Comparison of ENCODE assay signal across 19 cellular contexts in the genomic region with DNA sequence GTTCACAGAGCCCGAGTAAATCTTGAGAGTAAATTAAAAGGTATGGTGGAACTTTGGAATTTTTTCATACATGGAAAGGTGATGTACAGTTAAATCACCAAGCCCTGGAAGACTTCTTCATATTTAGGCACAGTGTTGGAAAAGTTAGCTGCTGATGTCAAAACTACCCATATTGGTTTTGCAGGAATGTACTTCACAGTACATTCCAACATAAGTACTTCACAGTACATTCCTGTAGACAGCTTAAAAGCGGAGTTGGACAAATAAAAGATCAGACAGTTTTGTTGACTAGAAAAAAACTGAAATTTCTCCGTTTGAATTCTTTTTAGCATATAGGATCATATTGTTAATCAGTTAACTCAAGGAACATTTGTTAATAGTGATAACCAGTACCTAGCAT. TPM values are rescaled to one million over a fixed set of nuclear protein-coding genes. Genes with fewer than 3 reads are reported as not detected.
DNase-seq lines count a peak whose midpoint lies in the region; TF ChIP-seq lines count a peak whose summit lies in the region.
"Had no signal": no experiment of that assay in that cellular context is flagged by ENCODE, and none has a peak within 500 bp of the region (broad histone marks: within the 10 kb centered on the region; RNA-seq: fewer than 3 reads in every experiment).

No MANE protein-coding gene starts in this region.

- no peak overlapping the region for H3K4me3 ChIP-seq in breast epithelium
- no peak overlapping the region for H3K4me3 ChIP-seq in cardiac fibroblast (replicated peaks in 1 of 2; ENCODE audit: low read depth in 2 of 2, low read length in 2 of 2)
- peak overlapping the region; percentile 78 for H3K4me3 ChIP-seq in smooth muscle cell
- H3K4me3 ChIP-seq in esophagus muscularis mucosa = no peak overlapping the region

- H3K27me3 ChIP-seq in breast epithelium = no peaks in the 10 kb centered on the region
- no peaks in the 10 kb centered on the region for H3K27me3 ChIP-seq in smooth muscle cell (ENCODE audit: low read depth)
- peaks cover 0 to 9% (median 0%) of the 10 kb centered on the region in 4 donors for H3K27me3 ChIP-seq in esophagus muscularis mucosa

- H3K36me3 Mint-ChIP-seq in MCF 10A (ENCODE audit: insufficient read depth, unreplicated experiment) = peaks cover 5% of the 10 kb centered on the region

- CTCF ChIA-PET in MCF 10A (lab: Yijun Ruan, JAX) = interaction anchor here (0.5 to 1.4 kb wide), 2 partner anchors 72 to 596 kb away, joined by 3 to 4 read pairs; no protein-coding TSS in a partner anchor

- peaks cover 5% of the 10 kb centered on the region for H3F3A ChIP-seq in smooth muscle cell (ENCODE audit: low read depth)

- H4K20me1 ChIP-seq in smooth muscle cell (ENCODE audit: low read depth) = peaks cover 12% of the 10 kb centered on the region

- no peak for DNase-seq in MCF 10A (ENCODE audit: unreplicated experiment)
- DNase-seq in breast epithelium (ENCODE audit: low spot score in 2 of 2) = no peak
- peak; percentile 67 to 83 for DNase-seq in cardiac fibroblast (ENCODE audit: low read depth in 2 of 2)
- peak; percentile 92 for DNase-seq in iris pigment epithelial cell (ENCODE audit: low read depth)
- DNase-seq in smooth muscle cell (lab: John Stamatoyannopoulos, UW; ENCODE audit: unreplicated experiment) = no peak
- DNase-seq in Kasumi-1 (lab: John Stamatoyannopoulos, UW) = no peak
- DNase-seq in esophagus muscularis mucosa (ENCODE audit: extremely low spot score) = no peak
- DNase-seq in NCI-H524 (lab: John Stamatoyannopoulos, UW) = no peak
- DNase-seq: activated CD4-positive, alpha-beta T cell treated with anti-CD3 and anti-CD28 coated beads for 1 hour; CD8-positive, alpha-beta memory T cell; effector CD8-positive, alpha-beta T cell; NCI-H1092; nucleus accumbens; small intestine; T-helper 17 cell; upper lobe of left lung had no signal

- H3K9me3 ChIP-seq in breast epithelium (peaks cover 19 to 29% of the 10 kb centered on the region in 2 donors), smooth muscle cell (replicated peaks; ENCODE audit: low read depth) (peaks cover 11% of the 10 kb centered on the region), esophagus muscularis mucosa (peaks cover 0 to 25% (median 21%) of the 10 kb centered on the region in 4 donors)

- peak overlapping the region; percentile 89 for H3K4me2 ChIP-seq in smooth muscle cell

- no peaks in the 10 kb centered on the region for H3K36me3 ChIP-seq in breast epithelium
- no peaks in the 10 kb centered on the region for H3K36me3 ChIP-seq in smooth muscle cell (ENCODE audit: low read depth)
- H3K36me3 ChIP-seq in esophagus muscularis mucosa = no peaks in the 10 kb centered on the region
- H3K36me3 ChIP-seq: upper lobe of left lung had no signal

- H3K4me1 ChIP-seq in breast epithelium (no peaks in the 10 kb centered on the region), smooth muscle cell (ENCODE audit: low read depth) (peaks cover 8% of the 10 kb centered on the region), esophagus muscularis mucosa (peaks cover 0 to 20% (median 15%) of the 10 kb centered on the region in 4 donors)

- intact Hi-C loops in MCF 10A (cut with micrococcal nuclease) = loop anchor here (5.0 kb wide), 2 partner anchors 44 to 106 kb away; no protein-coding TSS in a partner anchor
- intact Hi-C loops in breast epithelium (cut with DNase I; ENCODE audit: low total_unique reads) = no loop called here
- intact Hi-C loops in esophagus muscularis mucosa (cut with DNase I) = no loop called here

- peak overlapping the region; percentile 68 for H3K4me3 Mint-ChIP-seq in MCF 10A (ENCODE audit: unreplicated experiment)
- H3K4me3 Mint-ChIP-seq: CD8-positive, alpha-beta memory T cell; IgD-negative memory B cell; memory B cell; stimulated activated memory B cell treated with anti-CD40 and anti-IgM and Interleukin-4, amounts not matched to agents 10 μg/mL and 1 μg/mL and 100 μg/mL, for 72 hours; T-helper 17 cell had no signal

- no peak overlapping the region for H3K27ac Mint-ChIP-seq in MCF 10A (ENCODE audit: low read depth, unreplicated experiment)
- H3K27ac Mint-ChIP-seq: IgD-negative memory B cell; memory B cell; stimulated activated memory B cell treated with anti-CD40 and anti-IgM and Interleukin-4, amounts not matched to agents 10 μg/mL and 1 μg/mL and 100 μg/mL, for 72 hours; T-helper 17 cell had no signal

- no peak overlapping the region for H2AFZ ChIP-seq in smooth muscle cell (ENCODE audit: low read depth)

- peak overlapping the region; percentile 78 for H3K9ac ChIP-seq in smooth muscle cell (ENCODE audit: low read depth)

- WGBS in smooth muscle cell (ENCODE audit: low lambda C conversion rate) = 32% methylated on average over 3 of the region's 3 CpGs
- WGBS in esophagus muscularis mucosa = 90% methylated on average over 3 of the region's 3 CpGs

- POLR2A ChIA-PET in MCF 10A (lab: Yijun Ruan, JAX) = no interaction called here

- H3K27ac ChIP-seq in breast epithelium = no peak overlapping the region
- peak overlapping the region; percentile 72 for H3K27ac ChIP-seq in smooth muscle cell (ENCODE audit: low read depth)
- no peak overlapping the region for H3K27ac ChIP-seq in esophagus muscularis mucosa (replicated peaks in 1 of 4)

- peaks cover 24% of the 10 kb centered on the region for H3K9me3 Mint-ChIP-seq in MCF 10A (ENCODE audit: unreplicated experiment)

- no peak for TF ChIP-seq EP300 in esophagus muscularis mucosa (IDR thresholded peaks at IDR 0.05)

- TF ChIP-seq POLR2A in breast epithelium (IDR thresholded peaks at IDR 0.05) = no peak
- no peak for TF ChIP-seq POLR2A in esophagus muscularis mucosa (IDR thresholded peaks at IDR 0.05; ENCODE audit: low read depth)

- TF ChIP-seq CTCF in MCF 10A (IDR thresholded peaks at IDR 0.05; ENCODE audit: unreplicated experiment) (no peak), breast epithelium (IDR thresholded peaks at IDR 0.05) (no peak), cardiac fibroblast (IDR thresholded peaks at IDR 0.05; ENCODE audit: low read depth, low read length) (no peak), smooth muscle cell (IDR thresholded peaks at IDR 0.05; ENCODE audit: borderline replicate concordance, insufficient read depth, poor library complexity, severe bottlenecking) (no peak), esophagus muscularis mucosa (IDR thresholded peaks at IDR 0.05) (no peak)

- H3K4me1 Mint-ChIP-seq in MCF 10A (ENCODE audit: insufficient read depth, unreplicated experiment) = peaks cover 24% of the 10 kb centered on the region
- H3K4me1 Mint-ChIP-seq: memory B cell; stimulated activated memory B cell treated with anti-CD40 and anti-IgM and Interleukin-4, amounts not matched to agents 10 μg/mL and 1 μg/mL and 100 μg/mL, for 72 hours; T-helper 17 cell had no signal

- peaks cover 47% of the 10 kb centered on the region for H3K79me2 ChIP-seq in smooth muscle cell (ENCODE audit: low read depth)

- BruUV-seq in MCF 10A (replicated peaks; lab: Mats Ljungman, UMichigan) = TSS peak; percentile 43

- H3K27me3 Mint-ChIP-seq in MCF 10A (ENCODE audit: insufficient read depth, unreplicated experiment) = no peaks in the 10 kb centered on the region

RNA-seq across cellular contexts. Expression of gene RANBP17, which starts 1.8 kb away (rescaled TPM):
- 19.0 and 25.8 TPM in 2 replicates for total RNA-seq in MCF 10A (2022)
- 10 to 100 TPM in 2 of 3 donors, 1 to 10 TPM in 1; 6.9 to 28.4 (median 13.4) TPM for total RNA-seq in breast epithelium
- total RNA-seq in smooth muscle cell = 42.6 and 95.5 TPM in 2 replicates
- 13.0 and 20.4 TPM in 2 replicates for polyA plus RNA-seq in smooth muscle cell
- 10 to 100 TPM; 16.4 to 28.2 (median 17.7) TPM for total RNA-seq in esophagus muscularis mucosa
- total RNA-seq: CD8-positive, alpha-beta memory T cell; T-helper 17 cell had no signal
- polyA plus RNA-seq: CD8-positive, alpha-beta memory T cell; IgD-negative memory B cell had no signal

Comparison
In these comparisons a context has a peak if more than half of its experiments do, and no peak if none do; other contexts are left out.
1. DNase-seq: peak in cardiac fibroblast (2 of 2) and iris pigment epithelial cell (single experiment); none in MCF 10A (single experiment), breast epithelium (0 of 2), smooth muscle cell (single experiment), Kasumi-1 (0 of 2), esophagus muscularis mucosa (single experiment) and NCI-H524 (0 of 2).